Comparison of ENCODE assay signal across 1 cellular context in the genomic region with DNA sequence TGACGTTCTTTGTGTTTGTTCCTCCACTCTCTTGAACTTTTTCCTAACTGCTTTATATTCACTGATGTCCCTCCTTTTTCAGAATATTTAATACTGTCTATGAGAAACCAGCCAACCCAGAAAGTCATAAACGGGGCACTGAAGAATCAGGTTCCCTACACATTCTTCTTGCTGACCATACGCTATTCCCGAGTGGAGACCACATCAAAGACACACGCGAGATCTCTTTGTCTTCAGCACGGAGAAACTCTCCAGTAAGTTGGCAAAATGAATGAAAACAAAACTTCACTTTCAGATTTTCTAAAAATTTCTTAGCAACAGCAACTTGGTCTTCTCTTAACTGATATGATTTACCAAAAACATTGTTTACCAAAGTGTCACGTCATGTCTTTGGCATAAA.
TF ChIP-seq lines count a peak whose summit lies in the region.

No MANE protein-coding gene starts in this region.

TF ChIP-seq in WTC11, 78 proteins besides CTCF, POLR2A, EP300 and RAD21 (continued from another document):
- TF ChIP-seq, protein P1, sequence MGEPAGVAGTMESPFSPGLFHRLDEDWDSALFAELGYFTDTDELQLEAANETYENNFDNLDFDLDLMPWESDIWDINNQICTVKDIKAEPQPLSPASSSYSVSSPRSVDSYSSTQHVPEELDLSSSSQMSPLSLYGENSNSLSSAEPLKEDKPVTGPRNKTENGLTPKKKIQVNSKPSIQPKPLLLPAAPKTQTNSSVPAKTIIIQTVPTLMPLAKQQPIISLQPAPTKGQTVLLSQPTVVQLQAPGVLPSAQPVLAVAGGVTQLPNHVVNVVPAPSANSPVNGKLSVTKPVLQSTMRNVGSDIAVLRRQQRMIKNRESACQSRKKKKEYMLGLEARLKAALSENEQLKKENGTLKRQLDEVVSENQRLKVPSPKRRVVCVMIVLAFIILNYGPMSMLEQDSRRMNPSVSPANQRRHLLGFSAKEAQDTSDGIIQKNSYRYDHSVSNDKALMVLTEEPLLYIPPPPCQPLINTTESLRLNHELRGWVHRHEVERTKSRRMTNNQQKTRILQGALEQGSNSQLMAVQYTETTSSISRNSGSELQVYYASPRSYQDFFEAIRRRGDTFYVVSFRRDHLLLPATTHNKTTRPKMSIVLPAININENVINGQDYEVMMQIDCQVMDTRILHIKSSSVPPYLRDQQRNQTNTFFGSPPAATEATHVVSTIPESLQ (CRISPR knock-in tag; IDR thresholded peaks at IDR 0.05) = no peak
- TF ChIP-seq NR2C2 (CRISPR knock-in tag; IDR thresholded peaks at IDR 0.05) (no peak), CREB1 (CRISPR knock-in tag; IDR thresholded peaks at IDR 0.05) (no peak), ELF4 (CRISPR knock-in tag; IDR thresholded peaks at IDR 0.05; ENCODE audit: low read depth) (no peak), HMGA2 (CRISPR knock-in tag; IDR thresholded peaks at IDR 0.05) (no peak), NR3C1 (CRISPR knock-in tag; conservative IDR thresholded peaks at IDR 0.05; ENCODE audit: low read depth) (no peak), ESRRA (CRISPR knock-in tag; IDR thresholded peaks at IDR 0.05; ENCODE audit: borderline replicate concordance) (no peak), RORB (CRISPR knock-in tag; IDR thresholded peaks at IDR 0.05) (no peak), NR1H2 (CRISPR knock-in tag; IDR thresholded peaks at IDR 0.05) (no peak), GABPB1 (CRISPR knock-in tag; IDR thresholded peaks at IDR 0.05) (no peak), ZNF232 (CRISPR knock-in tag; IDR thresholded peaks at IDR 0.05) (no peak)
